In the genomic region with DNA sequence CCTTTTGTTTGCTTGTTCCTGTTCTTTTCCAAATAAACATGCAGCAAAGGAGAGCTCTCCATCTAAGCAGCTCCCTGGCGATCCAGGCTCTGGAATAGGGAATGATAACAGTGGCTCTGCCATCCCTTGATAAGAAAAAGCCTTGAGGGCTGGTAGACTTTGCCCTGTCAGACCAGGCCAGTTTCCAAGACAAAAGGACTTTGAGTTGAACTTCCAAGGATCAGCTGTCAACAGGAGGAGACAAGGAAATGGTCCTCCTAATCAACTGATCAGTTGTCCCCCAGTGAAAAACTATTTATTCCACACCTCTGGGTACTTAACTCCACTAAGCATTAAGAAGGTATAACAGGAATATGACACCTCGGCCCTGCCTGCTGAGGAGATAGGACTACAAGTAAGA, we compare ENCODE assay signal across 1 cellular context.
TF ChIP-seq lines count a peak whose summit lies in the region.

No MANE protein-coding gene starts in this region.

TF ChIP-seq in IMR-90, 13 proteins besides CTCF, POLR2A, EP300 and RAD21:
- TF ChIP-seq RCOR1 (IDR thresholded peaks at IDR 0.05; ENCODE audit: insufficient replicate concordance, low read length) (no peak), MAFK (IDR thresholded peaks at IDR 0.05; ENCODE audit: low read depth, low read length) (no peak), MAZ (IDR thresholded peaks at IDR 0.05; ENCODE audit: borderline replicate concordance, low read depth, low read length) (no peak), RFX5 (IDR thresholded peaks at IDR 0.05; ENCODE audit: low read depth, low read length) (no peak), CEBPB (IDR thresholded peaks at IDR 0.05; ENCODE audit: low read depth, low read length) (no peak), BHLHE40 (IDR thresholded peaks at IDR 0.05; ENCODE audit: low read depth, low read length) (no peak), CHD1 (IDR thresholded peaks at IDR 0.05; ENCODE audit: low read depth, low read length) (no peak), FOS (IDR thresholded peaks at IDR 0.05; ENCODE audit: low read depth, low read length) (no peak), SMC3 (IDR thresholded peaks at IDR 0.05; ENCODE audit: low read depth, low read length) (no peak)
- TF ChIP-seq, protein P1, sequence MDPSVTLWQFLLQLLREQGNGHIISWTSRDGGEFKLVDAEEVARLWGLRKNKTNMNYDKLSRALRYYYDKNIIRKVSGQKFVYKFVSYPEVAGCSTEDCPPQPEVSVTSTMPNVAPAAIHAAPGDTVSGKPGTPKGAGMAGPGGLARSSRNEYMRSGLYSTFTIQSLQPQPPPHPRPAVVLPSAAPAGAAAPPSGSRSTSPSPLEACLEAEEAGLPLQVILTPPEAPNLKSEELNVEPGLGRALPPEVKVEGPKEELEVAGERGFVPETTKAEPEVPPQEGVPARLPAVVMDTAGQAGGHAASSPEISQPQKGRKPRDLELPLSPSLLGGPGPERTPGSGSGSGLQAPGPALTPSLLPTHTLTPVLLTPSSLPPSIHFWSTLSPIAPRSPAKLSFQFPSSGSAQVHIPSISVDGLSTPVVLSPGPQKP (IDR thresholded peaks at IDR 0.05; ENCODE audit: borderline replicate concordance, low read depth, low read length), result no peak
